25 cellular contexts compared by ENCODE assay signal in the genomic region with DNA sequence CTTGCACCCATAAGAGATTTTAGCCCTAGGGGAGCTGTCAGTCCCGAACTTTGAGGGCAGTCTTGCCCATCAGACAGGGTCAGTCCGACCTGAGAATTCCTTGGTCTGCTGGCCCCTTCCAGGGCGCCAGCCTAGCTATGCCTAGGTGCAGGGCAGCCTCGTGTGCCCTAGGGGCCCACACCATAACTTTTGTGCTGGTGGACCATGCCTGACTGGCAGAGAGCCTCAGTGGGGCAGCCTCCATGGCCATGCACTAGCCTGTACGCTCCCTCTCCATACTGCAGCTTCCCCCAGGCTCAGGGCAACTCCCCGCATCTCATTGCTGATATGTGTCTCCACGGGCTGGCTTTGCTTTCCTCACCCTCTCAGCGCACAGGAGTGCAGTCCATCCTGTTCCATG.
"Had no signal": no experiment of that assay in that cellular context is flagged by ENCODE, and none has a peak within 500 bp of the region (broad histone marks: within the 10 kb centered on the region; RNA-seq: fewer than 3 reads in every experiment).

No MANE protein-coding gene starts in this region.

- H3K27ac ChIP-seq: left lung, lower lobe of right lung, pancreas, prostate gland, skin epidermis, suprapubic skin, thoracic aorta, tibial artery, vagina had no signal

- H3K36me3 ChIP-seq: left lung, lower lobe of right lung, pancreas, prostate gland, suprapubic skin, thoracic aorta, tibial artery, vagina had no signal

- H3K9me3 ChIP-seq: pancreas, prostate gland, suprapubic skin, vagina had no signal

- H3K4me3 Mint-ChIP-seq: naive B cell; natural killer cell treated with Interleukin-12 subunit alpha and Interleukin-12 subunit beta and Interleukin-15 and Interleukin-18, amount 100 ng/mL, for 72 hours; type B pancreatic cell had no signal

- H3K27ac Mint-ChIP-seq: naive B cell; natural killer cell treated with Interleukin-12 subunit alpha and Interleukin-12 subunit beta and Interleukin-15 and Interleukin-18, amount 100 ng/mL, for 72 hours; type B pancreatic cell had no signal

- FAIRE-seq: kidney, pancreas had no signal

- DNase-seq: hippocampal formation; kidney; left colon; lower lobe of right lung; mammary epithelial cell; mesenchymal stem cell; naive B cell; nucleus accumbens; retina; right cardiac atrium; stimulated activated CD4-positive, alpha-beta T cell treated with anti-CD3 and anti-CD28 coated beads, Interleukin-12 subunit alpha, Interleukin-12 subunit beta, amount 100 ng/mL, for 4 hours; stimulated activated CD4-positive, alpha-beta T cell treated with anti-CD3 and anti-CD28 coated beads, Interleukin-15, amount 100 ng/mL, for 24 hours; stimulated activated CD4-positive, alpha-beta T cell treated with anti-CD3 and anti-CD28 coated beads, Interleukin-2, amount 100 ng/mL, for 24 hours; stimulated activated CD4-positive, alpha-beta T cell treated with anti-CD3 and anti-CD28 coated beads, Interleukin-4, amount 100 ng/mL, for 1 hour; stimulated activated naive CD4-positive, alpha-beta T cell treated with Interleukin-2 at 50 U/mL for 16 hours; tibial artery had no signal

- H3K4me1 ChIP-seq: left lung, lower lobe of right lung, pancreas, prostate gland, suprapubic skin, tibial artery, vagina had no signal

- H3K27me3 ChIP-seq: left lung, pancreas, suprapubic skin, tibial artery, vagina had no signal

- ATAC-seq: left colon, left lung, pancreas, right cardiac atrium had no signal

- H3K4me3 ChIP-seq: left lung, lower lobe of right lung, pancreas, prostate gland, skin epidermis, suprapubic skin, thoracic aorta, tibial artery, vagina had no signal

- H3K27me3 Mint-ChIP-seq: naive B cell; natural killer cell treated with Interleukin-12 subunit alpha and Interleukin-12 subunit beta and Interleukin-15 and Interleukin-18, amount 100 ng/mL, for 72 hours; type B pancreatic cell had no signal
